20 cellular contexts compared by ENCODE assay signal in the genomic region with DNA sequence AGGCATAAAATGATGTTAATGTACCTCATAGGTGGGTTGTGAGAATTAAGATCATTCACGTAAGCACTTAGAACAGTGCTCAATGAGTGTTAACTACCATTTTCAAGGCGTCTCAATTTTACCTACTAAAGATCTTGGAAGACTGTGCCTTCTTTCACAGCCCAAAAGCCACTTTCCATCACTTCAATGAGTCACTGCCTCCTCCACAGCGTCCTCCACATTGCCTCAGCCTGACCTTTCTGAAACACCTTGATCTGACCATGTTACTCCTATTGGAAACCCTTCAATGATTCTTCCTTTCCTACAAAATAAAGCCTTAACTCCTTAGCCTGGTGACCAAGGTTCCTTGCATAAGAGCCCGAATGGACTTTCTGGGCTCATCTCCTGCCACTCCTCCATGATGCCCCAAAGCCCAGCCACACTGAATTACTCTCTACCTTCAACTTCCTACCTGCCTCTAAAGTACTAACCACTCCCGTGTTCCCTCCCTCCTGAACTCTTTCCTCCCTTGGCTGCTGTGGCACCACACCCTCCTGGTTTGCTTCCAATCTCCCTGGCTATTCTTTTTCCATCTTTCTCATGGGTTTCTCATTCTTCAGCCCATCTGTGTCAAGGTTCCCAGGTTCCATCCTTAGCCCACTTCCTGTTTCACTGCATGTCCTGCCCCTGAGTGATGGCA. TPM values are rescaled to one million over a fixed set of nuclear protein-coding genes. Genes with fewer than 3 reads are reported as not detected.
DNase-seq lines count a peak whose midpoint lies in the region; ATAC-seq, FAIRE-seq and TF ChIP-seq lines count a peak whose summit lies in the region.
"Had no signal": no experiment of that assay in that cellular context is flagged by ENCODE, and none has a peak within 500 bp of the region (broad histone marks: within the 10 kb centered on the region; RNA-seq: fewer than 3 reads in every experiment).

No MANE protein-coding gene starts in this region.

- FAIRE-seq in H54 (lab: Jason Lieb, UNC), result no peak
- FAIRE-seq: RCC 7860 had no signal

- H3K27me3 ChIP-seq in tibial artery, result no peaks in the 10 kb centered on the region

- H3K4me3 Mint-ChIP-seq in activated naive CD8-positive, alpha-beta T cell treated with anti-CD3 and anti-CD28 coated beads, Interleukin-2, amount 50 U/mL, for 24 hours, result peak overlapping the region; percentile 40

- TF ChIP-seq CTCF in mucosa of descending colon (IDR thresholded peaks at IDR 0.05), result no peak
- TF ChIP-seq CTCF in tibial artery (IDR thresholded peaks at IDR 0.05), result no peak

- no peaks in the 10 kb centered on the region for H3K9me3 ChIP-seq in mucosa of descending colon
- no peaks in the 10 kb centered on the region for H3K9me3 ChIP-seq in tibial artery
- H3K9me3 ChIP-seq: HAP-1 had no signal

- H3K4me3 ChIP-seq in mucosa of descending colon (no peak overlapping the region), tibial artery (no peak overlapping the region)
- H3K4me3 ChIP-seq: HAP-1 had no signal

- peak; percentile 16 to 66 for ATAC-seq in activated naive CD4-positive, alpha-beta T cell treated with anti-CD3 and anti-CD28 coated beads, Interleukin-2, amount 50 U/mL, for 72 hours
- ATAC-seq in activated naive CD8-positive, alpha-beta T cell treated with anti-CD3 and anti-CD28 coated beads, Interleukin-2, amount 50 U/mL, for 24 hours, result peak; percentile 65
- ATAC-seq in mucosa of descending colon (peak; percentile 50), GM21737 (IDR thresholded peaks at IDR 0.05; ENCODE audit: unreplicated experiment) (no peak)

- H3K9me3 Mint-ChIP-seq in activated naive CD4-positive, alpha-beta T cell treated with anti-CD3 and anti-CD28 coated beads, Interleukin-2, amount 50 U/mL, for 72 hours, result no peaks in the 10 kb centered on the region
- no peaks in the 10 kb centered on the region for H3K9me3 Mint-ChIP-seq in activated naive CD8-positive, alpha-beta T cell treated with anti-CD3 and anti-CD28 coated beads, Interleukin-2, amount 50 U/mL, for 24 hours

- no peaks in the 10 kb centered on the region for H3K36me3 ChIP-seq in mucosa of descending colon (ENCODE audit: low read depth)
- H3K36me3 ChIP-seq in tibial artery, result peaks cover 0 to 7% (median 0%) of the 10 kb centered on the region in 3 donors
- H3K36me3 ChIP-seq: HAP-1 had no signal

- no peak for TF ChIP-seq POLR2A in H54 (IDR thresholded peaks at IDR 0.05; ENCODE audit: low read depth, low read length)

- H3K27ac Mint-ChIP-seq in activated naive CD4-positive, alpha-beta T cell treated with anti-CD3 and anti-CD28 coated beads, Interleukin-2, amount 50 U/mL, for 72 hours, result peak overlapping the region; percentile 8 to 85
- peak overlapping the region; percentile 73 for H3K27ac Mint-ChIP-seq in activated naive CD8-positive, alpha-beta T cell treated with anti-CD3 and anti-CD28 coated beads, Interleukin-2, amount 50 U/mL, for 24 hours

- DNase-seq in activated naive CD4-positive, alpha-beta T cell treated with anti-CD3 and anti-CD28 coated beads, Interleukin-2, amount 50 U/mL, for 72 hours (ENCODE audit: low spot score in 2 of 2), result no peak
- no peak for DNase-seq in activated naive CD4-positive, alpha-beta T cell (lab: John Stamatoyannopoulos, UW)
- DNase-seq in activated naive CD8-positive, alpha-beta T cell treated with anti-CD3 and anti-CD28 coated beads, Interleukin-2, amount 50 U/mL, for 24 hours, result no peak
- no peak for DNase-seq in mucosa of descending colon
- no peak for DNase-seq in tibial artery
- no peak for DNase-seq in mucosa of gallbladder (ENCODE audit: low spot score)
- DNase-seq in H54 (ENCODE audit: insufficient read length, low spot score), result no peak
- DNase-seq: AML-193, DND-41, GDM1, IMR-90, Kasumi-1, NCI-H1105 treated with DMSO at 0.1 percent for 48 hours, NCI-H1930, NCI-H2171 treated with DMSO at 0.1 percent for 48 hours, NCI-H510A, SHP77 treated with DMSO at 0.1 percent for 48 hours had no signal

- peaks cover 29% of the 10 kb centered on the region for H3K4me1 Mint-ChIP-seq in activated naive CD8-positive, alpha-beta T cell treated with anti-CD3 and anti-CD28 coated beads, Interleukin-2, amount 50 U/mL, for 24 hours

- H3K27me3 Mint-ChIP-seq in activated naive CD8-positive, alpha-beta T cell treated with anti-CD3 and anti-CD28 coated beads, Interleukin-2, amount 50 U/mL, for 24 hours, result no peaks in the 10 kb centered on the region

- H3K27ac ChIP-seq in tibial artery, result peak overlapping the region; percentile 72 to 81

- intact Hi-C loops in mucosa of descending colon (cut with DNase I, micrococcal nuclease), result loop anchor here in 1 of 2 donors (5.0 kb wide), 1 partner anchor 287 kb away; no protein-coding TSS in a partner anchor
- intact Hi-C loops in tibial artery (cut with DNase I; ENCODE audit: low total_unique reads), result no loop called here

- H3K4me1 ChIP-seq in mucosa of descending colon (ENCODE audit: low read depth), result no peaks in the 10 kb centered on the region
- peaks cover 0 to 16% (median 0%) of the 10 kb centered on the region in 4 donors for H3K4me1 ChIP-seq in tibial artery

- H3K36me3 Mint-ChIP-seq in activated naive CD4-positive, alpha-beta T cell treated with anti-CD3 and anti-CD28 coated beads, Interleukin-2, amount 50 U/mL, for 72 hours, result no peaks in the 10 kb centered on the region
- H3K36me3 Mint-ChIP-seq in activated naive CD8-positive, alpha-beta T cell treated with anti-CD3 and anti-CD28 coated beads, Interleukin-2, amount 50 U/mL, for 24 hours (ENCODE audit: low read depth), result peaks cover 3% of the 10 kb centered on the region

RNA-seq across cellular contexts. Expression of a gene that starts 22.1 kb away (rescaled TPM):
- 1 to 10 TPM; 4.2 to 8.1 TPM for total RNA-seq in activated naive CD4-positive, alpha-beta T cell treated with anti-CD3 and anti-CD28 coated beads, Interleukin-2, amount 50 U/mL, for 72 hours
- total RNA-seq in mucosa of descending colon (10 to 100 TPM in 1 of 3 donors, 1 to 10 TPM in 2; 7.2 to 18.0 (median 8.5) TPM), mucosa of gallbladder (14.5 TPM)

RNA-seq across cellular contexts. Expression of a gene that starts 22.4 kb away (rescaled TPM):
- total RNA-seq in activated naive CD4-positive, alpha-beta T cell treated with anti-CD3 and anti-CD28 coated beads, Interleukin-2, amount 50 U/mL, for 72 hours, result 1 to 10 TPM in 1 of 2 donors, under 1 TPM in 1; 0.18 to 1.9 TPM
- total RNA-seq in mucosa of descending colon (1 to 10 TPM in 1 of 3 donors, under 1 TPM in 2; 0.14 to 1.0 (median 0.55) TPM), mucosa of gallbladder (1.0 TPM)

RNA-seq across cellular contexts. Expression of a gene that starts 31.5 kb away (rescaled TPM):
- 10 to 100 TPM in 1 of 2 donors, 1 to 10 TPM in 1; 7.3 to 10.6 TPM for total RNA-seq in activated naive CD4-positive, alpha-beta T cell treated with anti-CD3 and anti-CD28 coated beads, Interleukin-2, amount 50 U/mL, for 72 hours
- total RNA-seq in mucosa of descending colon (10 to 100 TPM; 18.3 to 22.2 (median 21.9) TPM), mucosa of gallbladder (18.9 TPM)

RNA-seq across cellular contexts. Expression of a gene that starts 58.7 kb away (rescaled TPM):
- total RNA-seq in activated naive CD4-positive, alpha-beta T cell treated with anti-CD3 and anti-CD28 coated beads, Interleukin-2, amount 50 U/mL, for 72 hours, result 1 to 10 TPM; 2.8 to 4.5 TPM
- total RNA-seq in mucosa of descending colon, result 1 to 10 TPM in 1 of 3 donors, under 1 TPM in 2; 0.84 to 2.6 (median 0.87) TPM
- 2.4 TPM for total RNA-seq in mucosa of gallbladder
